Comparison of ENCODE assay signal across 1 cellular context in genomic region chr4:138225477-138225876, GRCh38.
TF ChIP-seq lines count a peak whose summit lies in the region.

No MANE protein-coding gene starts in this region.

TF ChIP-seq in GM23338, 12 proteins besides CTCF, POLR2A, EP300 and RAD21 (continued from another document):
- TF ChIP-seq ZNF462 (CRISPR knock-in tag; IDR thresholded peaks at IDR 0.05): no peak
- TF ChIP-seq EZH2 (IDR thresholded peaks at IDR 0.05; ENCODE audit: low read depth, unreplicated experiment): no peak
- no peak for TF ChIP-seq ZNF331 (CRISPR knock-in tag; IDR thresholded peaks at IDR 0.05; ENCODE audit: low read depth)
TF ChIP-seq in GM23338: peak in this region for 1.
